Comparison of ENCODE assay signal across 13 cellular contexts in genomic region chr2:64622443-64623231, GRCh38. TPM values are rescaled to one million over a fixed set of nuclear protein-coding genes. Genes with fewer than 3 reads are reported as not detected.
DNase-seq lines count a peak whose midpoint lies in the region; ATAC-seq, FAIRE-seq and TF ChIP-seq lines count a peak whose summit lies in the region.
"Had no signal": no experiment of that assay in that cellular context is flagged by ENCODE, and none has a peak within 500 bp of the region (broad histone marks: within the 10 kb centered on the region; RNA-seq: fewer than 3 reads in every experiment).

No MANE protein-coding gene starts in this region.

- no peak for ATAC-seq in GM21423 (IDR thresholded peaks at IDR 0.05; ENCODE audit: unreplicated experiment)

- H3K27me3 Mint-ChIP-seq in activated CD4-positive, alpha-beta memory T cell treated with anti-CD3 and anti-CD28 coated beads, Interleukin-2, amount 10 ng/mL, durations not matched to agents 7 days and 5 days: peaks cover 9% of the 10 kb centered on the region
- no peaks in the 10 kb centered on the region for H3K27me3 Mint-ChIP-seq in activated CD4-positive, alpha-beta memory T cell treated with anti-CD3 and anti-CD28 coated beads for 36 hours
- peaks cover 11% of the 10 kb centered on the region for H3K27me3 Mint-ChIP-seq in astrocyte (ENCODE audit: low read depth, unreplicated experiment)
- H3K27me3 Mint-ChIP-seq: memory B cell had no signal

- TF ChIP-seq CTCF in astrocyte (IDR thresholded peaks at IDR 0.05; ENCODE audit: insufficient read depth, low read depth, low read length) (no peak), kidney (IDR thresholded peaks at IDR 0.05; ENCODE audit: borderline replicate concordance, extremely low read depth, insufficient read depth) (peak; percentile 14), spleen (IDR thresholded peaks at IDR 0.05 in 8 of 11, conservative IDR thresholded peaks at IDR 0.05 in 3 of 11) (peak in 9 of 11 experiments; percentile 16 to 54 (median 38))

- H3K27ac ChIP-seq in astrocyte (ENCODE audit: low read depth, low read length) (no peak overlapping the region), kidney (ENCODE audit: low read depth in 2 of 2, low read length in 2 of 2) (no peak overlapping the region), spleen (peak overlapping the region; percentile 15 to 79 (median 68))

- no peaks in the 10 kb centered on the region for H3K36me3 Mint-ChIP-seq in activated CD4-positive, alpha-beta memory T cell treated with anti-CD3 and anti-CD28 coated beads, Interleukin-2, amount 10 ng/mL, durations not matched to agents 7 days and 5 days (ENCODE audit: low read depth)
- no peaks in the 10 kb centered on the region for H3K36me3 Mint-ChIP-seq in activated CD4-positive, alpha-beta memory T cell treated with anti-CD3 and anti-CD28 coated beads for 36 hours
- no peaks in the 10 kb centered on the region for H3K36me3 Mint-ChIP-seq in astrocyte (ENCODE audit: low read depth, unreplicated experiment)
- H3K36me3 Mint-ChIP-seq: memory B cell had no signal

- peak; percentile 12 for DNase-seq in activated CD4-positive, alpha-beta memory T cell treated with anti-CD3 and anti-CD28 coated beads, Interleukin-2, amount 10 ng/mL, durations not matched to agents 7 days and 5 days
- DNase-seq in activated CD4-positive, alpha-beta memory T cell treated with anti-CD3 and anti-CD28 coated beads for 36 hours: no peak
- DNase-seq in astrocyte (ENCODE audit: low read depth): no peak
- DNase-seq in kidney: no peak
- peak; percentile 85 for DNase-seq in spleen
- DNase-seq in T-helper 1 cell: no peak
- DNase-seq in NOMO-1 (lab: John Stamatoyannopoulos, UW; ENCODE audit: unreplicated experiment in 2 of 2): no peak
- DNase-seq: ACHN, foreskin melanocyte, HCEC 1CT, MM.1S had no signal

- H2AFZ ChIP-seq in astrocyte (ENCODE audit: low read depth, low read length): peak overlapping the region; percentile 49

- no peaks in the 10 kb centered on the region for H3K9me3 Mint-ChIP-seq in activated CD4-positive, alpha-beta memory T cell treated with anti-CD3 and anti-CD28 coated beads, Interleukin-2, amount 10 ng/mL, durations not matched to agents 7 days and 5 days
- no peaks in the 10 kb centered on the region for H3K9me3 Mint-ChIP-seq in activated CD4-positive, alpha-beta memory T cell treated with anti-CD3 and anti-CD28 coated beads for 36 hours
- peaks cover 3% of the 10 kb centered on the region for H3K9me3 Mint-ChIP-seq in astrocyte (ENCODE audit: unreplicated experiment)
- H3K9me3 Mint-ChIP-seq: memory B cell had no signal

- no peak overlapping the region for H3K4me3 ChIP-seq in astrocyte (ENCODE audit: insufficient read depth, low read depth, low read length)
- no peak overlapping the region for H3K4me3 ChIP-seq in kidney (ENCODE audit: low read length in 2 of 2)
- H3K4me3 ChIP-seq in spleen: no peak overlapping the region

- intact Hi-C loops in activated CD4-positive, alpha-beta memory T cell treated with anti-CD3 and anti-CD28 coated beads for 36 hours (cut with micrococcal nuclease): no loop called here
- intact Hi-C loops in kidney (cut with DNase I): no loop called here
- intact Hi-C loops in spleen (cut with DNase I; ENCODE audit: low total_unique reads): no loop called here

- WGBS in spleen, 5 donors: 68 to 77% (median 75%) methylated on average over 11 to 13 of the region's 13 CpGs

- H3K9me3 ChIP-seq in astrocyte (ENCODE audit: insufficient read depth, low read depth, low read length) (no peaks in the 10 kb centered on the region), kidney (ENCODE audit: control insufficient read depth in 1 of 2, low read length in 2 of 2) (no peaks in the 10 kb centered on the region), spleen (no peaks in the 10 kb centered on the region)

- H3K79me2 ChIP-seq in astrocyte (ENCODE audit: insufficient read depth, low read length): no peaks in the 10 kb centered on the region

- H3K36me3 ChIP-seq in astrocyte (ENCODE audit: insufficient read depth, low read length) (no peaks in the 10 kb centered on the region), kidney (ENCODE audit: control insufficient read depth in 1 of 2, insufficient read depth in 2 of 2, low read length in 2 of 2) (no peaks in the 10 kb centered on the region), spleen (no peaks in the 10 kb centered on the region)

- POLR2A ChIA-PET in activated CD4-positive, alpha-beta memory T cell treated with anti-CD3 and anti-CD28 coated beads, Interleukin-2, amount 10 ng/mL, durations not matched to agents 7 days and 5 days (lab: Charles Lee): interaction anchor here (1.3 kb wide), 1 partner anchor 17 kb away, joined by 3 read pairs; no protein-coding TSS in a partner anchor
- POLR2A ChIA-PET in activated CD4-positive, alpha-beta memory T cell treated with anti-CD3 and anti-CD28 coated beads for 36 hours (lab: Charles Lee): no interaction called here

- FAIRE-seq in astrocyte (lab: Jason Lieb, UNC) (no peak), kidney (lab: Jason Lieb, UNC) (no peak)

- H3K4me2 ChIP-seq in astrocyte (ENCODE audit: low read length): peak overlapping the region; percentile 48

- no peak for TF ChIP-seq POLR2A in spleen (IDR thresholded peaks at IDR 0.05)

- no peaks in the 10 kb centered on the region for H4K20me1 ChIP-seq in astrocyte (ENCODE audit: insufficient read depth, low read length)

- CTCF ChIA-PET in activated CD4-positive, alpha-beta memory T cell treated with anti-CD3 and anti-CD28 coated beads, Interleukin-2, amount 10 ng/mL, durations not matched to agents 7 days and 5 days (lab: Charles Lee): no interaction called here
- CTCF ChIA-PET in activated CD4-positive, alpha-beta memory T cell treated with anti-CD3 and anti-CD28 coated beads for 36 hours (lab: Charles Lee): interaction anchor here (1.7 kb wide), 1 partner anchor 24 kb away, joined by 4 read pairs; no protein-coding TSS in a partner anchor

- no peak overlapping the region for H3K9ac ChIP-seq in astrocyte (ENCODE audit: low read length)
- H3K9ac ChIP-seq in kidney (ENCODE audit: low read length in 2 of 2): no peak overlapping the region

- H3K4me3 Mint-ChIP-seq in activated CD4-positive, alpha-beta memory T cell treated with anti-CD3 and anti-CD28 coated beads, Interleukin-2, amount 10 ng/mL, durations not matched to agents 7 days and 5 days: no peak overlapping the region
- no peak overlapping the region for H3K4me3 Mint-ChIP-seq in activated CD4-positive, alpha-beta memory T cell treated with anti-CD3 and anti-CD28 coated beads for 36 hours
- H3K4me3 Mint-ChIP-seq in astrocyte (ENCODE audit: unreplicated experiment): no peak overlapping the region
- H3K4me3 Mint-ChIP-seq: memory B cell had no signal

- H3K27ac Mint-ChIP-seq in activated CD4-positive, alpha-beta memory T cell treated with anti-CD3 and anti-CD28 coated beads, Interleukin-2, amount 10 ng/mL, durations not matched to agents 7 days and 5 days: no peak overlapping the region
- no peak overlapping the region for H3K27ac Mint-ChIP-seq in activated CD4-positive, alpha-beta memory T cell treated with anti-CD3 and anti-CD28 coated beads for 36 hours
- H3K27ac Mint-ChIP-seq in astrocyte (ENCODE audit: unreplicated experiment): no peak overlapping the region
- H3K27ac Mint-ChIP-seq: memory B cell had no signal

- H3K27me3 ChIP-seq in astrocyte (ENCODE audit: insufficient read depth, low read length) (peaks cover 6% of the 10 kb centered on the region), spleen (replicated peaks in 1 of 7) (no peaks in the 10 kb centered on the region)

- H3K4me1 ChIP-seq in astrocyte (ENCODE audit: insufficient read depth, low read length) (peaks cover 5% of the 10 kb centered on the region), kidney (ENCODE audit: control insufficient read depth in 1 of 2, insufficient read depth in 1 of 2, low read depth in 1 of 2, low read length in 2 of 2) (no peaks in the 10 kb centered on the region), spleen (peaks cover 0 to 37% (median 19%) of the 10 kb centered on the region in 6 donors)

- H3K4me1 Mint-ChIP-seq in activated CD4-positive, alpha-beta memory T cell treated with anti-CD3 and anti-CD28 coated beads, Interleukin-2, amount 10 ng/mL, durations not matched to agents 7 days and 5 days: peaks cover 3% of the 10 kb centered on the region
- H3K4me1 Mint-ChIP-seq in activated CD4-positive, alpha-beta memory T cell treated with anti-CD3 and anti-CD28 coated beads for 36 hours (ENCODE audit: low read depth): no peaks in the 10 kb centered on the region
- peaks cover 4% of the 10 kb centered on the region for H3K4me1 Mint-ChIP-seq in astrocyte (ENCODE audit: low read depth, unreplicated experiment)

RNA-seq across cellular contexts. Expression of gene SERTAD2, which starts 31.1 kb away (rescaled TPM):
- 10 to 100 TPM; 16.2 to 17.5 TPM for total RNA-seq in activated CD4-positive, alpha-beta memory T cell treated with anti-CD3 and anti-CD28 coated beads, Interleukin-2, amount 10 ng/mL, durations not matched to agents 7 days and 5 days
- total RNA-seq in activated CD4-positive, alpha-beta memory T cell treated with anti-CD3 and anti-CD28 coated beads for 36 hours: 10 to 100 TPM; 11.3 to 11.4 TPM
- 39.9 and 42.2 TPM in 2 replicates for total RNA-seq in astrocyte
- total RNA-seq in kidney: 21.1 TPM
- 6.2 TPM for polyA plus RNA-seq in kidney (ENCODE audit: insufficient read depth, low read depth, low replicate concordance)
- 10 to 100 TPM; 31.2 to 61.4 (median 43.3) TPM for total RNA-seq in spleen
- 10 to 100 TPM; 10.4 to 16.9 (median 13.6) TPM for polyA plus RNA-seq in spleen

Comparison
In these comparisons a context has a peak if more than half of its experiments do, and no peak if none do; other contexts are left out.
1. DNase-seq: peak in activated CD4-positive, alpha-beta memory T cell treated with anti-CD3 and anti-CD28 coated beads, Interleukin-2, amount 10 ng/mL, durations not matched to agents 7 days and 5 days (single experiment) and spleen (single experiment); none in activated CD4-positive, alpha-beta memory T cell treated with anti-CD3 and anti-CD28 coated beads for 36 hours (single experiment), astrocyte (single experiment), kidney (single experiment), T-helper 1 cell (0 of 5) and NOMO-1 (0 of 2).
2. H3K27ac ChIP-seq: peak in spleen (8 of 8); none in astrocyte (single experiment) and kidney (0 of 2).